1 cellular context compared by ENCODE assay signal in genomic region chr20:41174373-41174772, GRCh38.
TF ChIP-seq lines count a peak whose summit lies in the region.

No MANE protein-coding gene starts in this region.

TF ChIP-seq in IMR-90, 13 proteins besides CTCF, POLR2A, EP300 and RAD21 (continued from another document):
- TF ChIP-seq USF2 (IDR thresholded peaks at IDR 0.05; ENCODE audit: low read depth, low read length), result no peak
- TF ChIP-seq RFX5 (IDR thresholded peaks at IDR 0.05; ENCODE audit: low read depth, low read length), result no peak
- no peak for TF ChIP-seq FOS (IDR thresholded peaks at IDR 0.05; ENCODE audit: low read depth, low read length)
TF ChIP-seq in IMR-90: peak in this region for 0.
